Comparison of ENCODE assay signal across 1 cellular context in genomic region chr4:41077628-41078027, GRCh38.
TF ChIP-seq lines count a peak whose summit lies in the region.

No MANE protein-coding gene starts in this region.

TF ChIP-seq in IMR-90, 13 proteins besides CTCF, POLR2A, EP300 and RAD21 (continued from another document):
- no peak for TF ChIP-seq FOS (IDR thresholded peaks at IDR 0.05; ENCODE audit: low read depth, low read length)
- TF ChIP-seq, protein P1, sequence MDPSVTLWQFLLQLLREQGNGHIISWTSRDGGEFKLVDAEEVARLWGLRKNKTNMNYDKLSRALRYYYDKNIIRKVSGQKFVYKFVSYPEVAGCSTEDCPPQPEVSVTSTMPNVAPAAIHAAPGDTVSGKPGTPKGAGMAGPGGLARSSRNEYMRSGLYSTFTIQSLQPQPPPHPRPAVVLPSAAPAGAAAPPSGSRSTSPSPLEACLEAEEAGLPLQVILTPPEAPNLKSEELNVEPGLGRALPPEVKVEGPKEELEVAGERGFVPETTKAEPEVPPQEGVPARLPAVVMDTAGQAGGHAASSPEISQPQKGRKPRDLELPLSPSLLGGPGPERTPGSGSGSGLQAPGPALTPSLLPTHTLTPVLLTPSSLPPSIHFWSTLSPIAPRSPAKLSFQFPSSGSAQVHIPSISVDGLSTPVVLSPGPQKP (IDR thresholded peaks at IDR 0.05; ENCODE audit: borderline replicate concordance, low read depth, low read length): no peak
- no peak for TF ChIP-seq CEBPB (IDR thresholded peaks at IDR 0.05; ENCODE audit: low read depth, low read length)
- no peak for TF ChIP-seq MAZ (IDR thresholded peaks at IDR 0.05; ENCODE audit: borderline replicate concordance, low read depth, low read length)
